In genomic region chr2:149291881-149292280, GRCh38 we compare ENCODE assay signal across 25 cellular contexts. TPM values are rescaled to one million over a fixed set of nuclear protein-coding genes. Genes with fewer than 3 reads are reported as not detected.
"Had no signal": no experiment of that assay in that cellular context is flagged by ENCODE, and none has a peak within 500 bp of the region (broad histone marks: within the 10 kb centered on the region; RNA-seq: fewer than 3 reads in every experiment).

No MANE protein-coding gene starts in this region.

- H3K9me3 ChIP-seq: heart right ventricle, sigmoid colon, thoracic aorta, upper lobe of left lung had no signal

- H3K27ac ChIP-seq: brain microvascular endothelial cell, heart right ventricle, sigmoid colon, thoracic aorta, upper lobe of left lung, VCaP had no signal

- H3K4me1 ChIP-seq: heart right ventricle, sigmoid colon, upper lobe of left lung had no signal

- FAIRE-seq: keratinocyte had no signal

- H3K4me3 ChIP-seq: heart right ventricle, sigmoid colon, thoracic aorta, upper lobe of left lung had no signal

- H3K36me3 ChIP-seq: brain microvascular endothelial cell, heart right ventricle, sigmoid colon, thoracic aorta, upper lobe of left lung had no signal

- DNase-seq: activated CD4-positive, alpha-beta T cell treated with anti-CD3 and anti-CD28 coated beads, Interleukin-2, amount 10 ng/mL, durations not matched to agents 7 days and 5 days; activated CD4-positive, CD25-positive, alpha-beta regulatory T cell treated with anti-CD3 and anti-CD28 coated beads, Interleukin-2, amount 50 U/mL, for 72 hours; activated gamma-delta T cell treated with Interleukin-2 at 50 U/mL for 16 hours; activated T-cell treated with anti-CD3 and anti-CD28 coated beads, Interleukin-2, amount 50 U/mL, for 1 hour; aorta; brain microvascular endothelial cell; caudate nucleus; effector CD4-positive, alpha-beta T cell; erythroblast; foreskin fibroblast; heart right ventricle; left colon; naive B cell; occipital lobe; posterior cingulate gyrus; sigmoid colon; stimulated activated CD4-positive, alpha-beta T cell treated with anti-CD3 and anti-CD28 coated beads, Interleukin-2, amount 100 ng/mL, for 48 hours; stimulated activated CD8-positive, alpha-beta memory T cell treated with anti-CD3 and anti-CD28 coated beads, Interleukin-4, amount 100 ng/mL, for 48 hours; stimulated activated naive CD4-positive, alpha-beta T cell; T-cell; upper lobe of left lung had no signal

- H3K27me3 ChIP-seq: brain microvascular endothelial cell, sigmoid colon, upper lobe of left lung had no signal

- ATAC-seq: heart right ventricle, left colon, T-cell had no signal

RNA-seq across cellular contexts. Expression of gene LYPD6, which starts 38.5 kb away (rescaled TPM):
- total RNA-seq: activated CD4-positive, alpha-beta T cell treated with anti-CD3 and anti-CD28 coated beads, Interleukin-2, amount 10 ng/mL, durations not matched to agents 7 days and 5 days; mononuclear cell; T-cell had no signal
